Comparison of ENCODE assay signal across 9 cellular contexts in the genomic region with DNA sequence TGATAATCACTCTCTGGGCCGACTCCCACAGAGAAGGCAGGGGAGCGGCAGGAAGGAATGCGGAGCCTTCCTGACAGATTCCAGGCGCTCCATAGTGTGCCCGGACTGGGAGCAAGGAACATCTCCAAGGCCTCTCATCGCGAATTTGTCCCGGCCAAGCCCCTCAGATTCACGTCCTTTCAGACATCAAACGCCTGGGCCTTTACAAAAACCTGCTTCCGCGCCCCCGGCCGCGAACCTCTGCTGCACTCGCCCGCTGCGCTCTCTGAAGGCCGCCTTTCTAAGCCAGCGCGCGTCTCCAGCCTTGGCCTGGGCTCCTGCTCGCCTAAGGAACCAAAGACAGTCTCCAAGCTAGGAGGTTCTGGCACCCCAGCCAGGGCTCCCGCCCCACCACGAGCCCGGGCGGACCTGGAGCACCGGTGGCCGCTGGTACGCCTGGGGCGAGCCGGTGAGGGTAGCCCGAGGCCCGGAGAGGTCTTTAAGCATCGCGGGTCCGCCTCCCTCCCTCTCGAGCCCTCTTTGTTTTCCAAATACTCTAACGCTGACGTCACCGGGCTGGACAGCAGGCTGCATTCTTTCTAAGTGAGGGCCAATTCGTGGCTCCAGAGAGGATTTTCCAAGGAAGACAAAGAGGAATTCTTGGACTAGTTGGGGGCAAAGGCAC. TPM values are rescaled to one million over a fixed set of nuclear protein-coding genes. Genes with fewer than 3 reads are reported as not detected.
DNase-seq lines count a peak whose midpoint lies in the region; ATAC-seq and TF ChIP-seq lines count a peak whose summit lies in the region.
"Had no signal": no experiment of that assay in that cellular context is flagged by ENCODE, and none has a peak within 500 bp of the region (broad histone marks: within the 10 kb centered on the region; RNA-seq: fewer than 3 reads in every experiment).

No MANE protein-coding gene starts in this region.

- H4K20me1 ChIP-seq in Karpas-422 (ENCODE audit: insufficient read depth, low read depth, low read length): no peaks in the 10 kb centered on the region

- peaks cover 10% of the 10 kb centered on the region for H3K4me1 ChIP-seq in CD8-positive, alpha-beta memory T cell (ENCODE audit: insufficient read depth, low read length)
- H3K4me1 ChIP-seq in ascending aorta: peaks cover 30 to 44% of the 10 kb centered on the region in 2 donors
- peaks cover 89% of the 10 kb centered on the region for H3K4me1 ChIP-seq in left ventricle myocardium inferior
- H3K4me1 ChIP-seq in trophoblast cell (ENCODE audit: control insufficient read depth in 1 of 2, insufficient read depth in 2 of 2, low read length in 2 of 2): peaks cover 55 to 60% of the 10 kb centered on the region in 2 experiments
- no peaks in the 10 kb centered on the region for H3K4me1 ChIP-seq in Karpas-422 (ENCODE audit: low read length)

- no peak overlapping the region for H3K4me3 ChIP-seq in CD8-positive, alpha-beta memory T cell (ENCODE audit: low read length)
- H3K4me3 ChIP-seq in ascending aorta: peak overlapping the region; percentile 70 to 90
- H3K4me3 ChIP-seq in left ventricle myocardium inferior: peak overlapping the region; percentile 71
- peak overlapping the region; percentile 94 for H3K4me3 ChIP-seq in trophoblast cell (ENCODE audit: low read depth, low read length)
- no peak overlapping the region for H3K4me3 ChIP-seq in Karpas-422 (ENCODE audit: low read length)

- peak overlapping the region; percentile 100 for H2BK5ac ChIP-seq in trophoblast cell (ENCODE audit: low read depth, low read length, poor library complexity)

- H3K79me1 ChIP-seq in trophoblast cell (ENCODE audit: low read length): peaks cover 67% of the 10 kb centered on the region

- peak overlapping the region; percentile 43 for H2AK5ac ChIP-seq in trophoblast cell (ENCODE audit: low read length)

- peak overlapping the region; percentile 79 for H4K8ac ChIP-seq in trophoblast cell (ENCODE audit: low read depth, low read length)

- H3K9me3 ChIP-seq in CD8-positive, alpha-beta memory T cell (ENCODE audit: low read length): no peaks in the 10 kb centered on the region
- H3K9me3 ChIP-seq in ascending aorta (no peaks in the 10 kb centered on the region), left ventricle myocardium inferior (replicated peaks) (no peaks in the 10 kb centered on the region), trophoblast cell (ENCODE audit: insufficient read depth, low read depth, low read length) (no peaks in the 10 kb centered on the region), Karpas-422 (ENCODE audit: low read length) (no peaks in the 10 kb centered on the region)

- H3K27ac Mint-ChIP-seq in CD8-positive, alpha-beta memory T cell: no peak overlapping the region

- peak overlapping the region; percentile 25 for H2BK12ac ChIP-seq in trophoblast cell (ENCODE audit: low read length)

- H4K91ac ChIP-seq in trophoblast cell (ENCODE audit: low read depth, low read length): peak overlapping the region; percentile 100

- H2AFZ ChIP-seq in trophoblast cell (ENCODE audit: insufficient read depth, low read length, poor library complexity): peak overlapping the region; percentile 2
- H2AFZ ChIP-seq in Karpas-422 (ENCODE audit: low read length): no peak overlapping the region

- peaks cover 45% of the 10 kb centered on the region for H3K79me2 ChIP-seq in trophoblast cell (ENCODE audit: control insufficient read depth, insufficient read depth, low read length, poor library complexity)
- H3K79me2 ChIP-seq in Karpas-422 (ENCODE audit: low read length): no peaks in the 10 kb centered on the region

- no peak for ATAC-seq in GM21515 (IDR thresholded peaks at IDR 0.05; ENCODE audit: unreplicated experiment)

- peak overlapping the region; percentile 89 for H3K14ac ChIP-seq in trophoblast cell (ENCODE audit: low read length)

- CTCF ChIA-PET in CD8-positive, alpha-beta memory T cell (lab: Charles Lee): no interaction called here

- POLR2A ChIA-PET in CD8-positive, alpha-beta memory T cell (lab: Charles Lee): no interaction called here

- intact Hi-C loops in ascending aorta (cut with DNase I): loop anchor here (1.0 kb wide), 1 partner anchor 62 kb away; no protein-coding TSS in a partner anchor
- intact Hi-C loops in left ventricle myocardium inferior (cut with micrococcal nuclease): no loop called here

- TF ChIP-seq CTCF in ascending aorta (IDR thresholded peaks at IDR 0.05): no peak
- no peak for TF ChIP-seq CTCF in left ventricle myocardium inferior (IDR thresholded peaks at IDR 0.05; ENCODE audit: borderline replicate concordance)

- no peak overlapping the region for H3K27ac ChIP-seq in CD8-positive, alpha-beta memory T cell (ENCODE audit: low read depth, low read length)
- H3K27ac ChIP-seq in ascending aorta (peak overlapping the region; percentile 93 to 99), left ventricle myocardium inferior (replicated peaks) (peak overlapping the region; percentile 100), trophoblast cell (ENCODE audit: low read depth, low read length) (peak overlapping the region; percentile 100), Karpas-422 (ENCODE audit: low read length) (no peak overlapping the region)
- H3K27ac ChIP-seq: HL-60 had no signal

- H3K4me2 ChIP-seq in trophoblast cell (ENCODE audit: low read length) (peak overlapping the region; percentile 83), Karpas-422 (ENCODE audit: low read depth, low read length, poor library complexity, severe bottlenecking) (no peak overlapping the region)

- H3K18ac ChIP-seq in trophoblast cell (ENCODE audit: low read length): peak overlapping the region; percentile 84

- peak overlapping the region; percentile 97 for H3K4ac ChIP-seq in trophoblast cell (ENCODE audit: low read depth, low read length)

- H2BK120ac ChIP-seq in trophoblast cell (ENCODE audit: insufficient read depth, low read length, poor library complexity): peak overlapping the region; percentile 87

- H3K4me1 Mint-ChIP-seq in CD8-positive, alpha-beta memory T cell: peaks cover 11 to 16% (median 12%) of the 10 kb centered on the region in 3 donors

- H3K9me3 Mint-ChIP-seq in CD8-positive, alpha-beta memory T cell: no peaks in the 10 kb centered on the region

- peak overlapping the region; percentile 100 for H3K9ac ChIP-seq in trophoblast cell (ENCODE audit: low read length)
- H3K9ac ChIP-seq in Karpas-422 (ENCODE audit: low read length): no peak overlapping the region

- no peaks in the 10 kb centered on the region for H3K9me2 ChIP-seq in Karpas-422 (replicated peaks; ENCODE audit: insufficient read depth, low read length)

- no peak overlapping the region for H3K23ac ChIP-seq in trophoblast cell (ENCODE audit: low read length)

- no peaks in the 10 kb centered on the region for H3K36me3 ChIP-seq in CD8-positive, alpha-beta memory T cell (ENCODE audit: insufficient read depth, low read length)
- H3K36me3 ChIP-seq in ascending aorta: peaks cover 24 to 37% of the 10 kb centered on the region in 2 donors
- peaks cover 35% of the 10 kb centered on the region for H3K36me3 ChIP-seq in left ventricle myocardium inferior
- peaks cover 34 to 40% of the 10 kb centered on the region in 2 experiments for H3K36me3 ChIP-seq in trophoblast cell (ENCODE audit: control insufficient read depth in 1 of 2, insufficient read depth in 2 of 2, low read length in 2 of 2)
- no peaks in the 10 kb centered on the region for H3K36me3 ChIP-seq in Karpas-422 (ENCODE audit: insufficient read depth, low read length)

- no peaks in the 10 kb centered on the region for H3K36me3 Mint-ChIP-seq in CD8-positive, alpha-beta memory T cell

- H3K27me3 Mint-ChIP-seq in CD8-positive, alpha-beta memory T cell: peaks cover 25 to 38% of the 10 kb centered on the region in 2 donors

- no CpG with 5 or more reads among the region's 42 CpGs for WGBS in trophoblast cell (ENCODE audit: extremely low coverage, insufficient coverage, insufficient read length)

- H4K12ac ChIP-seq in trophoblast cell (ENCODE audit: low read depth, low read length): peak overlapping the region; percentile 79

- no peak for DNase-seq in CD8-positive, alpha-beta memory T cell
- DNase-seq in M059J (ENCODE audit: low read depth) (peak; percentile 96), ascending aorta (ENCODE audit: low spot score in 2 of 2) (peak in 1 of 2 donors; percentile 93), left ventricle myocardium inferior (peak; percentile 86), trophoblast cell (peak; percentile 90 to 97), NAMALWA (ENCODE audit: low spot score) (no peak), Karpas-422 (no peak)

- peak overlapping the region in 4 of 7 donors; percentile 34 to 62 (median 58) for H3K4me3 Mint-ChIP-seq in CD8-positive, alpha-beta memory T cell

- H3K27me3 ChIP-seq in CD8-positive, alpha-beta memory T cell (ENCODE audit: insufficient read depth, low read length, poor library complexity, severe bottlenecking): peaks cover 25% of the 10 kb centered on the region
- H3K27me3 ChIP-seq in ascending aorta (no peaks in the 10 kb centered on the region), left ventricle myocardium inferior (ENCODE audit: low read depth) (no peaks in the 10 kb centered on the region), trophoblast cell (ENCODE audit: insufficient read depth, low read length) (no peaks in the 10 kb centered on the region), Karpas-422 (ENCODE audit: low read length) (no peaks in the 10 kb centered on the region)

RNA-seq across cellular contexts. Expression of a gene that starts 0.8 kb away (rescaled TPM):
- total RNA-seq in CD8-positive, alpha-beta memory T cell: not detected
- 0.10 TPM for polyA plus RNA-seq in CD8-positive, alpha-beta memory T cell
- total RNA-seq in M059J (2014; rRNA removed; shearing (Covaris generic)): 71.9 and 96.1 TPM in 2 replicates
- total RNA-seq in ascending aorta (156 TPM), left ventricle myocardium inferior (44.4 TPM)
- 83.2 and 85.9 TPM in 2 replicates for polyA plus RNA-seq in trophoblast cell (2013)
- total RNA-seq in Karpas-422 (2014; rRNA removed; shearing (Covaris generic); ENCODE audit: low replicate concordance): not detected in 2 replicates

Comparison
In these comparisons a context has a peak if more than half of its experiments do, and no peak if none do; other contexts are left out.
1. DNase-seq: peak in M059J (single experiment), left ventricle myocardium inferior (single experiment) and trophoblast cell (2 of 2); none in CD8-positive, alpha-beta memory T cell (0 of 5), NAMALWA (single experiment) and Karpas-422 (single experiment).
2. H3K27ac ChIP-seq: peak in ascending aorta (2 of 2), left ventricle myocardium inferior (single experiment) and trophoblast cell (single experiment); none in CD8-positive, alpha-beta memory T cell (single experiment) and Karpas-422 (single experiment).
3. H3K4me3 ChIP-seq: peak in ascending aorta (2 of 2), left ventricle myocardium inferior (single experiment) and trophoblast cell (single experiment); none in CD8-positive, alpha-beta memory T cell (single experiment) and Karpas-422 (single experiment).
4. RNA of a gene that starts 0.8 kb away (total RNA-seq): 156 TPM in ascending aorta (single experiment), 71.9 to 96.1 TPM in M059J and 44.4 TPM in left ventricle myocardium inferior (single experiment); not detected in CD8-positive, alpha-beta memory T cell and not detected in Karpas-422; every median in the first group is over 10 times any median in the second.